ENCODE assay signal across 29 cellular contexts in genomic region chr19:42289556-42290041, GRCh38. TPM values are rescaled to one million over a fixed set of nuclear protein-coding genes. Genes with fewer than 3 reads are reported as not detected.
"Had no signal": no experiment of that assay in that cellular context is flagged by ENCODE, and none has a peak within 500 bp of the region (broad histone marks: within the 10 kb centered on the region; RNA-seq: fewer than 3 reads in every experiment).

No MANE protein-coding gene starts in this region.

- H3K36me3 ChIP-seq: ovary had no signal

- H3K27ac Mint-ChIP-seq: activated CD4-positive, alpha-beta memory T cell treated with anti-CD3 and anti-CD28 coated beads for 36 hours; activated CD4-positive, alpha-beta T cell treated with anti-CD3 and anti-CD28 coated beads, Interleukin-2, amount 10 ng/mL, durations not matched to agents 24 days and 14 days; activated naive CD4-positive, alpha-beta T cell treated with anti-CD3 and anti-CD28 coated beads, Interleukin-2, amount 10 ng/mL, durations not matched to agents 7 days and 5 days; natural killer cell; progenitor cell of endocrine pancreas; stimulated activated naive B cell treated with anti-CD40 and anti-IgM and Interleukin-4, amounts not matched to agents 10 μg/mL and 1 μg/mL and 100 μg/mL, for 72 hours; T-helper 17 cell had no signal

- ATAC-seq: activated T-cell treated with anti-CD3 and anti-CD28 coated beads, Interleukin-2, amount 50 U/mL, for 4 hours; heart right ventricle; left lung; lower lobe of right lung; natural killer cell; stimulated activated naive B cell treated with anti-CD40 and anti-IgM and Interleukin-4, amounts not matched to agents 10 μg/mL and 1 μg/mL and 100 μg/mL, for 72 hours; T-helper 17 cell had no signal

- H3K27me3 ChIP-seq: heart right ventricle, left lung, neutrophil, ovary, stomach, thyroid gland, upper lobe of left lung, vagina had no signal

- H3K27ac ChIP-seq: heart right ventricle, left lung, lower lobe of right lung, neutrophil, ovary, thyroid gland, upper lobe of left lung, vagina had no signal

- DNase-seq: activated CD4-positive, alpha-beta memory T cell treated with anti-CD3 and anti-CD28 coated beads for 36 hours; activated CD4-positive, alpha-beta T cell treated with anti-CD3 and anti-CD28 coated beads, Interleukin-2, amount 10 ng/mL, durations not matched to agents 24 days and 14 days; activated CD4-positive, CD25-positive, alpha-beta regulatory T cell treated with anti-CD3 and anti-CD28 coated beads, Interleukin-2, amount 50 U/mL, for 72 hours; activated CD8-positive, alpha-beta memory T cell treated with anti-CD3 and anti-CD28 coated beads, Interleukin-2, amount 50 U/mL, for 48 hours; activated naive CD4-positive, alpha-beta T cell treated with anti-CD3 and anti-CD28 coated beads, Interleukin-2, amount 10 ng/mL, durations not matched to agents 7 days and 5 days; activated T-cell treated with anti-CD3 and anti-CD28 coated beads, Interleukin-2, amount 50 U/mL, for 4 hours; amygdala; central memory CD4-positive, alpha-beta T cell; kidney glomerular epithelial cell; lower lobe of right lung; mesendoderm; natural killer cell; stimulated activated CD4-positive, alpha-beta T cell treated with anti-CD3 and anti-CD28 coated beads, Interleukin-15, amount 100 ng/mL, for 24 hours; stimulated activated CD4-positive, alpha-beta T cell treated with anti-CD3 and anti-CD28 coated beads, Interleukin-2, amount 100 ng/mL, for 24 hours; stimulated activated naive B cell treated with anti-CD40 and anti-IgM and Interleukin-4, amounts not matched to agents 10 μg/mL and 1 μg/mL and 100 μg/mL, for 72 hours; stomach; T-helper 17 cell; thyroid gland had no signal

- H3K27me3 Mint-ChIP-seq: activated CD4-positive, alpha-beta memory T cell treated with anti-CD3 and anti-CD28 coated beads for 36 hours; activated CD4-positive, alpha-beta T cell treated with anti-CD3 and anti-CD28 coated beads, Interleukin-2, amount 10 ng/mL, durations not matched to agents 24 days and 14 days; activated naive CD4-positive, alpha-beta T cell treated with anti-CD3 and anti-CD28 coated beads, Interleukin-2, amount 10 ng/mL, durations not matched to agents 7 days and 5 days; progenitor cell of endocrine pancreas; stimulated activated naive B cell treated with anti-CD40 and anti-IgM and Interleukin-4, amounts not matched to agents 10 μg/mL and 1 μg/mL and 100 μg/mL, for 72 hours; T-helper 17 cell had no signal

- H3K36me3 Mint-ChIP-seq: natural killer cell had no signal

- H3K9me3 Mint-ChIP-seq: activated CD4-positive, alpha-beta memory T cell treated with anti-CD3 and anti-CD28 coated beads for 36 hours; activated CD4-positive, alpha-beta T cell treated with anti-CD3 and anti-CD28 coated beads, Interleukin-2, amount 10 ng/mL, durations not matched to agents 24 days and 14 days; activated naive CD4-positive, alpha-beta T cell treated with anti-CD3 and anti-CD28 coated beads, Interleukin-2, amount 10 ng/mL, durations not matched to agents 7 days and 5 days; activated T-cell treated with anti-CD3 and anti-CD28 coated beads, Interleukin-2, amount 50 U/mL, for 4 hours; natural killer cell; stimulated activated naive B cell treated with anti-CD40 and anti-IgM and Interleukin-4, amounts not matched to agents 10 μg/mL and 1 μg/mL and 100 μg/mL, for 72 hours had no signal

- H3K4me3 Mint-ChIP-seq: activated CD4-positive, alpha-beta memory T cell treated with anti-CD3 and anti-CD28 coated beads for 36 hours; activated CD4-positive, alpha-beta T cell treated with anti-CD3 and anti-CD28 coated beads, Interleukin-2, amount 10 ng/mL, durations not matched to agents 24 days and 14 days; activated naive CD4-positive, alpha-beta T cell treated with anti-CD3 and anti-CD28 coated beads, Interleukin-2, amount 10 ng/mL, durations not matched to agents 7 days and 5 days; activated T-cell treated with anti-CD3 and anti-CD28 coated beads, Interleukin-2, amount 50 U/mL, for 4 hours; natural killer cell; stimulated activated naive B cell treated with anti-CD40 and anti-IgM and Interleukin-4, amounts not matched to agents 10 μg/mL and 1 μg/mL and 100 μg/mL, for 72 hours; T-helper 17 cell had no signal

- H3K9me3 ChIP-seq: heart right ventricle, left lung, lower lobe of right lung, neutrophil, ovary, stomach, thyroid gland, upper lobe of left lung, vagina had no signal

- H3K4me3 ChIP-seq: heart right ventricle, left lung, lower lobe of right lung, ovary, stomach, thyroid gland, upper lobe of left lung, vagina had no signal

RNA-seq across cellular contexts. Expression of gene PRR19, which starts 12.3 kb away (rescaled TPM):
- total RNA-seq: mononuclear cell, natural killer cell, stomach, vagina had no signal

RNA-seq across cellular contexts. Expression of gene TMEM145, which starts 23.5 kb away (rescaled TPM):
- total RNA-seq: activated T-cell treated with anti-CD3 and anti-CD28 coated beads, Interleukin-2, amount 50 U/mL, for 4 hours; endothelial cell of umbilical vein; fibroblast of villous mesenchyme; lower lobe of right lung; mononuclear cell; natural killer cell; renal cortical epithelial cell; T-helper 17 cell; vagina had no signal
- polyA plus RNA-seq: endothelial cell of umbilical vein had no signal
